ENCODE assay signal across 1 cellular context in the genomic region with DNA sequence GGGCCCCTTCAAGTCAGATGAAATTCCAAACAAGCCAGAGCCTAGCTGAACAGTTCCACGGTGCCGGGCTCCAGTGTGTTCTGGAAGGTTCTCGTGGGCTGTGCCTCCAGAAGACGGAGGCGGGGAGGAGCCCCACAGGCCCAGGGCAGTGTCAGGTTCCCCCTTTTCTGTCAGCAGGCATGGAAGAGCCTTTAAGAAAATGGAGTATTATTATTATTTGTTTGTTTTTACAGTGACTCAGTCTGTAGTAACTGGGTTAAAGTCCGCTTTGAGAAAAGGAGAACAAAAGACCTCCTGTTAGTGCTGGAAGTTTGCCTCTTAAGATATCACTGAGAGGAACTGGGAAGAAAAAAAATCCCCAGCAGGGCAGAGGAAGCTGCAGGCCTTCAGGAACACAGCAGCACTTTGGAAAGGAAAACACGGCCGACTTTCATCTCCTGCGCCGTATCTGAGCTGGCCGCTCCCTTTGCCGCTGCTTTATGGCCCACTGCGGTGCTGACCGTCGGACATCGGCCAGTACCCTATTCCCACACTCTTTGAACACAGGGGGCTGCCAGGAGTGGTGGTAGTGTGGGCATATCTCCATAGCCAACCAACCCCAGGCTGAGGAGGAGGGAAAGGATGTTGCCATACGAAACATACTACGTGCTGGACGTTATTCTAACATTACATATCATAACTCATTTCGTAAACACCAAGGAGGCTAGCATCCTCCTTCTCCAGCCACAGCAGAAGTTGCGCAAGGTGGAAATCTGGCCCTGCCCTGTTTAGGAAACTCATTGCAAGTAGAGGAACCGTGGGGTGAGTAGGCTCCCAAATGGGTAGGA.
A peak's percentile ranks its signal among the peaks of the same experiment; 100 is the strongest.
TF ChIP-seq lines count a peak whose summit lies in the region.

No MANE protein-coding gene starts in this region.

TF ChIP-seq in HepG2, 621 proteins besides CTCF, POLR2A, EP300 and RAD21 (continued from another document and continues in another):
- TF ChIP-seq, protein P1, sequence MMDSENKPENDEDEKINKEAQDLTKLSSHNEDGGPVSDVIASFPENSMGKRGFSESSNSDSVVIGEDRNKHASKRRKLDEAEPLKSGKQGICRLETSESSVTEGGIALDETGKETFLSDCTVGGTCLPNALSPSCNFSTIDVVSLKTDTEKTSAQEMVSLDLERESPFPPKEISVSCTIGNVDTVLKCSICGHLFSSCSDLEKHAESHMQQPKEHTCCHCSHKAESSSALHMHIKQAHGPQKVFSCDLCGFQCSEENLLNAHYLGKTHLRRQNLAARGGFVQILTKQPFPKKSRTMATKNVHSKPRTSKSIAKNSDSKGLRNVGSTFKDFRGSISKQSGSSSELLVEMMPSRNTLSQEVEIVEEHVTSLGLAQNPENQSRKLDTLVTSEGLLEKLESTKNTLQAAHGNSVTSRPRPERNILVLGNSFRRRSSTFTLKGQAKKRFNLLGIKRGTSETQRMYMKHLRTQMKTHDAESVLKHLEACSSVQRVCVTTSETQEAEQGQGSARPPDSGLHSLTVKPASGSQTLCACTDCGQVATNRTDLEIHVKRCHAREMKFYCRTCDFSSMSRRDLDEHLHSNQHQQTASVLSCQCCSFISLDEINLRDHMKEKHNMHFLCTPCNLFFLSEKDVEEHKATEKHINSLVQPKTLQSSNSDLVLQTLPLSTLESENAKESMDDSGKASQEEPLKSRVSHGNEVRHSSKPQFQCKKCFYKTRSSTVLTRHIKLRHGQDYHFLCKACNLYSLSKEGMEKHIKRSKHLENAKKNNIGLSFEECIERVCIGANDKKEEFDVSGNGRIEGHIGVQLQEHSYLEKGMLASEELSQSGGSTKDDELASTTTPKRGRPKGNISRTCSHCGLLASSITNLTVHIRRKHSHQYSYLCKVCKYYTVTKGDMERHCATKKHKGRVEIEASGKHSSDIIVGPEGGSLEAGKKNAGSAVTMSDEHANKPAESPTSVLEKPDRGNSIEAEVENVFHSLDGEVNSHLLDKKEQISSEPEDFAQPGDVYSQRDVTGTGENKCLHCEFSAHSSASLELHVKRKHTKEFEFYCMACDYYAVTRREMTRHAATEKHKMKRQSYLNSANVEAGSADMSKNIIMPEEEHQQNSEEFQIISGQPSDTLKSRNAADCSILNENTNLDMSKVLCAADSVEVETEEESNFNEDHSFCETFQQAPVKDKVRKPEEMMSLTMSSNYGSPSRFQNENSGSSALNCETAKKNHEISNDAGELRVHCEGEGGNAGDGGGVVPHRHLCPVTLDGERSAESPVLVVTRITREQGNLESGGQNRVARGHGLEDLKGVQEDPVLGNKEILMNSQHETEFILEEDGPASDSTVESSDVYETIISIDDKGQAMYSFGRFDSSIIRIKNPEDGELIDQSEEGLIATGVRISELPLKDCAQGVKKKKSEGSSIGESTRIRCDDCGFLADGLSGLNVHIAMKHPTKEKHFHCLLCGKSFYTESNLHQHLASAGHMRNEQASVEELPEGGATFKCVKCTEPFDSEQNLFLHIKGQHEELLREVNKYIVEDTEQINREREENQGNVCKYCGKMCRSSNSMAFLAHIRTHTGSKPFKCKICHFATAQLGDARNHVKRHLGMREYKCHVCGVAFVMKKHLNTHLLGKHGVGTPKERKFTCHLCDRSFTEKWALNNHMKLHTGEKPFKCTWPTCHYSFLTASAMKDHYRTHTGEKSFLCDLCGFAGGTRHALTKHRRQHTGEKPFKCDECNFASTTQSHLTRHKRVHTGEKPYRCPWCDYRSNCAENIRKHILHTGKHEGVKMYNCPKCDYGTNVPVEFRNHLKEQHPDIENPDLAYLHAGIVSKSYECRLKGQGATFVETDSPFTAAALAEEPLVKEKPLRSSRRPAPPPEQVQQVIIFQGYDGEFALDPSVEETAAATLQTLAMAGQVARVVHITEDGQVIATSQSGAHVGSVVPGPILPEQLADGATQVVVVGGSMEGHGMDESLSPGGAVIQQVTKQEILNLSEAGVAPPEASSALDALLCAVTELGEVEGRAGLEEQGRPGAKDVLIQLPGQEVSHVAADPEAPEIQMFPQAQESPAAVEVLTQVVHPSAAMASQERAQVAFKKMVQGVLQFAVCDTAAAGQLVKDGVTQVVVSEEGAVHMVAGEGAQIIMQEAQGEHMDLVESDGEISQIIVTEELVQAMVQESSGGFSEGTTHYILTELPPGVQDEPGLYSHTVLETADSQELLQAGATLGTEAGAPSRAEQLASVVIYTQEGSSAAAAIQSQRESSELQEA (CRISPR knock-in tag; IDR thresholded peaks at IDR 0.05; ENCODE audit: not compliant biosample characterization): no peak
- TF ChIP-seq ZNF883 (CRISPR knock-in tag; IDR thresholded peaks at IDR 0.05; ENCODE audit: not compliant biosample characterization): no peak
- no peak for TF ChIP-seq HNRNPUL1 (IDR thresholded peaks at IDR 0.05; ENCODE audit: low read depth, low read length)
- 0 out of 2 replicates have a peak, but pooled peaks have one; percentile 21 for TF ChIP-seq ZNF143 (CRISPR knock-in tag; IDR thresholded peaks at IDR 0.05)
- TF ChIP-seq, protein P2, sequence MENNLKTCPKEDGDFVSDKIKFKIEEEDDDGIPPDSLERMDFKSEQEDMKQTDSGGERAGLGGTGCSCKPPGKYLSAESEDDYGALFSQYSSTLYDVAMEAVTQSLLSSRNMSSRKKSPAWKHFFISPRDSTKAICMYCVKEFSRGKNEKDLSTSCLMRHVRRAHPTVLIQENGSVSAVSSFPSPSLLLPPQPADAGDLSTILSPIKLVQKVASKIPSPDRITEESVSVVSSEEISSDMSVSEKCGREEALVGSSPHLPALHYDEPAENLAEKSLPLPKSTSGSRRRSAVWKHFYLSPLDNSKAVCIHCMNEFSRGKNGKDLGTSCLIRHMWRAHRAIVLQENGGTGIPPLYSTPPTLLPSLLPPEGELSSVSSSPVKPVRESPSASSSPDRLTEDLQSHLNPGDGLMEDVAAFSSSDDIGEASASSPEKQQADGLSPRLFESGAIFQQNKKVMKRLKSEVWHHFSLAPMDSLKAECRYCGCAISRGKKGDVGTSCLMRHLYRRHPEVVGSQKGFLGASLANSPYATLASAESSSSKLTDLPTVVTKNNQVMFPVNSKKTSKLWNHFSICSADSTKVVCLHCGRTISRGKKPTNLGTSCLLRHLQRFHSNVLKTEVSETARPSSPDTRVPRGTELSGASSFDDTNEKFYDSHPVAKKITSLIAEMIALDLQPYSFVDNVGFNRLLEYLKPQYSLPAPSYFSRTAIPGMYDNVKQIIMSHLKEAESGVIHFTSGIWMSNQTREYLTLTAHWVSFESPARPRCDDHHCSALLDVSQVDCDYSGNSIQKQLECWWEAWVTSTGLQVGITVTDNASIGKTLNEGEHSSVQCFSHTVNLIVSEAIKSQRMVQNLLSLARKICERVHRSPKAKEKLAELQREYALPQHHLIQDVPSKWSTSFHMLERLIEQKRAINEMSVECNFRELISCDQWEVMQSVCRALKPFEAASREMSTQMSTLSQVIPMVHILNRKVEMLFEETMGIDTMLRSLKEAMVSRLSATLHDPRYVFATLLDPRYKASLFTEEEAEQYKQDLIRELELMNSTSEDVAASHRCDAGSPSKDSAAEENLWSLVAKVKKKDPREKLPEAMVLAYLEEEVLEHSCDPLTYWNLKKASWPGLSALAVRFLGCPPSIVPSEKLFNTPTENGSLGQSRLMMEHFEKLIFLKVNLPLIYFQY (CRISPR knock-in tag; IDR thresholded peaks at IDR 0.05; ENCODE audit: borderline replicate concordance): no peak
- peak; percentile 82 for TF ChIP-seq ZNF777 (CRISPR knock-in tag; IDR thresholded peaks at IDR 0.05)
- TF ChIP-seq, protein P3, sequence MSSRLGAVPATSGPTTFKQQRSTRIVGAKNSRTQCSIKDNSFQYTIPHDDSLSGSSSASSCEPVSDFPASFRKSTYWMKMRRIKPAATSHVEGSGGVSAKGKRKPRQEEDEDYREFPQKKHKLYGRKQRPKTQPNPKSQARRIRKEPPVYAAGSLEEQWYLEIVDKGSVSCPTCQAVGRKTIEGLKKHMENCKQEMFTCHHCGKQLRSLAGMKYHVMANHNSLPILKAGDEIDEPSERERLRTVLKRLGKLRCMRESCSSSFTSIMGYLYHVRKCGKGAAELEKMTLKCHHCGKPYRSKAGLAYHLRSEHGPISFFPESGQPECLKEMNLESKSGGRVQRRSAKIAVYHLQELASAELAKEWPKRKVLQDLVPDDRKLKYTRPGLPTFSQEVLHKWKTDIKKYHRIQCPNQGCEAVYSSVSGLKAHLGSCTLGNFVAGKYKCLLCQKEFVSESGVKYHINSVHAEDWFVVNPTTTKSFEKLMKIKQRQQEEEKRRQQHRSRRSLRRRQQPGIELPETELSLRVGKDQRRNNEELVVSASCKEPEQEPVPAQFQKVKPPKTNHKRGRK (CRISPR knock-in tag; IDR thresholded peaks at IDR 0.05): no peak
- no peak for TF ChIP-seq ZNF589 (CRISPR knock-in tag; conservative IDR thresholded peaks at IDR 0.05)
- no peak for TF ChIP-seq KAT2B (IDR thresholded peaks at IDR 0.05; ENCODE audit: borderline replicate concordance, low read depth, low read length)
- TF ChIP-seq, protein P4, sequence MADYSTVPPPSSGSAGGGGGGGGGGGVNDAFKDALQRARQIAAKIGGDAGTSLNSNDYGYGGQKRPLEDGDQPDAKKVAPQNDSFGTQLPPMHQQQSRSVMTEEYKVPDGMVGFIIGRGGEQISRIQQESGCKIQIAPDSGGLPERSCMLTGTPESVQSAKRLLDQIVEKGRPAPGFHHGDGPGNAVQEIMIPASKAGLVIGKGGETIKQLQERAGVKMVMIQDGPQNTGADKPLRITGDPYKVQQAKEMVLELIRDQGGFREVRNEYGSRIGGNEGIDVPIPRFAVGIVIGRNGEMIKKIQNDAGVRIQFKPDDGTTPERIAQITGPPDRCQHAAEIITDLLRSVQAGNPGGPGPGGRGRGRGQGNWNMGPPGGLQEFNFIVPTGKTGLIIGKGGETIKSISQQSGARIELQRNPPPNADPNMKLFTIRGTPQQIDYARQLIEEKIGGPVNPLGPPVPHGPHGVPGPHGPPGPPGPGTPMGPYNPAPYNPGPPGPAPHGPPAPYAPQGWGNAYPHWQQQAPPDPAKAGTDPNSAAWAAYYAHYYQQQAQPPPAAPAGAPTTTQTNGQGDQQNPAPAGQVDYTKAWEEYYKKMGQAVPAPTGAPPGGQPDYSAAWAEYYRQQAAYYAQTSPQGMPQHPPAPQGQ (CRISPR knock-in tag; IDR thresholded peaks at IDR 0.05; ENCODE audit: borderline replicate concordance): no peak
- no peak for TF ChIP-seq CC2D1A (CRISPR knock-in tag; IDR thresholded peaks at IDR 0.05)
- TF ChIP-seq ZNF678 (CRISPR knock-in tag; IDR thresholded peaks at IDR 0.05): no peak
- TF ChIP-seq, protein P5, sequence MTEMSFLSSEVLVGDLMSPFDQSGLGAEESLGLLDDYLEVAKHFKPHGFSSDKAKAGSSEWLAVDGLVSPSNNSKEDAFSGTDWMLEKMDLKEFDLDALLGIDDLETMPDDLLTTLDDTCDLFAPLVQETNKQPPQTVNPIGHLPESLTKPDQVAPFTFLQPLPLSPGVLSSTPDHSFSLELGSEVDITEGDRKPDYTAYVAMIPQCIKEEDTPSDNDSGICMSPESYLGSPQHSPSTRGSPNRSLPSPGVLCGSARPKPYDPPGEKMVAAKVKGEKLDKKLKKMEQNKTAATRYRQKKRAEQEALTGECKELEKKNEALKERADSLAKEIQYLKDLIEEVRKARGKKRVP (CRISPR knock-in tag; IDR thresholded peaks at IDR 0.05): peak in 1 of 2 experiments; percentile 40; a peak in 1 of 4 replicates
- TF ChIP-seq HMG20B (CRISPR knock-in tag; conservative IDR thresholded peaks at IDR 0.05): no peak
- no peak for TF ChIP-seq RBM22 (optimal IDR thresholded peaks at IDR 0.05; ENCODE audit: low read length)
- TF ChIP-seq, protein P6, sequence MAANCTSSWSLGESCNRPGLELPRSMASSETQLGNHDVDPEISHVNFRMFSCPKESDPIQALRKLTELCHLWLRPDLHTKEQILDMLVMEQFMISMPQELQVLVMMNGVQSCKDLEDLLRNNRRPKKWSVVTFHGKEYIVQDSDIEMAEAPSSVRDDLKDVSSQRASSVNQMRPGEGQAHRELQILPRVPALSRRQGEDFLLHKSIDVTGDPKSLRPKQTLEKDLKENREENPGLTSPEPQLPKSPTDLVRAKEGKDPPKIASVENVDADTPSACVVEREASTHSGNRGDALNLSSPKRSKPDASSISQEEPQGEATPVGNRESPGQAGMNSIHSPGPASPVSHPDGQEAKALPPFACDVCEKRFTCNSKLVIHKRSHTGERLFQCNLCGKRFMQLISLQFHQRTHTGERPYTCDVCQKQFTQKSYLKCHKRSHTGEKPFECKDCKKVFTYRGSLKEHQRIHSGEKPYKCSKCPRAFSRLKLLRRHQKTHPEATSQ (CRISPR knock-in tag; IDR thresholded peaks at IDR 0.05; ENCODE audit: borderline replicate concordance): no peak; the same call in 1 of the 2 replicates
- TF ChIP-seq NR2F2 (IDR thresholded peaks at IDR 0.05; ENCODE audit: borderline replicate concordance, low read depth): no peak
- TF ChIP-seq, protein P7, sequence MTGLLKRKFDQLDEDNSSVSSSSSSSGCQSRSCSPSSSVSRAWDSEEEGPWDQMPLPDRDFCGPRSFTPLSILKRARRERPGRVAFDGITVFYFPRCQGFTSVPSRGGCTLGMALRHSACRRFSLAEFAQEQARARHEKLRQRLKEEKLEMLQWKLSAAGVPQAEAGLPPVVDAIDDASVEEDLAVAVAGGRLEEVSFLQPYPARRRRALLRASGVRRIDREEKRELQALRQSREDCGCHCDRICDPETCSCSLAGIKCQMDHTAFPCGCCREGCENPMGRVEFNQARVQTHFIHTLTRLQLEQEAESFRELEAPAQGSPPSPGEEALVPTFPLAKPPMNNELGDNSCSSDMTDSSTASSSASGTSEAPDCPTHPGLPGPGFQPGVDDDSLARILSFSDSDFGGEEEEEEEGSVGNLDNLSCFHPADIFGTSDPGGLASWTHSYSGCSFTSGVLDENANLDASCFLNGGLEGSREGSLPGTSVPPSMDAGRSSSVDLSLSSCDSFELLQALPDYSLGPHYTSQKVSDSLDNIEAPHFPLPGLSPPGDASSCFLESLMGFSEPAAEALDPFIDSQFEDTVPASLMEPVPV (CRISPR knock-in tag; IDR thresholded peaks at IDR 0.05): no peak
- no peak for TF ChIP-seq GZF1 (CRISPR knock-in tag; IDR thresholded peaks at IDR 0.05)
- TF ChIP-seq ERF (CRISPR knock-in tag; IDR thresholded peaks at IDR 0.05): peak; percentile 42; the same call in 1 of the 2 replicates
- no peak for TF ChIP-seq ZNF44 (CRISPR knock-in tag; IDR thresholded peaks at IDR 0.05)
- no peak for TF ChIP-seq SRF (IDR thresholded peaks at IDR 0.05; ENCODE audit: low read depth, low read length)
- TF ChIP-seq, protein P8, sequence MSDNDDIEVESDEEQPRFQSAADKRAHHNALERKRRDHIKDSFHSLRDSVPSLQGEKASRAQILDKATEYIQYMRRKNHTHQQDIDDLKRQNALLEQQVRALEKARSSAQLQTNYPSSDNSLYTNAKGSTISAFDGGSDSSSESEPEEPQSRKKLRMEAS (IDR thresholded peaks at IDR 0.05): peak; percentile 47; the same call in 1 of the 2 replicates
- TF ChIP-seq SMAD9 (CRISPR knock-in tag; IDR thresholded peaks at IDR 0.05): no peak
- no peak for TF ChIP-seq MIXL1 (CRISPR knock-in tag; IDR thresholded peaks at IDR 0.05)
- TF ChIP-seq, protein P9, sequence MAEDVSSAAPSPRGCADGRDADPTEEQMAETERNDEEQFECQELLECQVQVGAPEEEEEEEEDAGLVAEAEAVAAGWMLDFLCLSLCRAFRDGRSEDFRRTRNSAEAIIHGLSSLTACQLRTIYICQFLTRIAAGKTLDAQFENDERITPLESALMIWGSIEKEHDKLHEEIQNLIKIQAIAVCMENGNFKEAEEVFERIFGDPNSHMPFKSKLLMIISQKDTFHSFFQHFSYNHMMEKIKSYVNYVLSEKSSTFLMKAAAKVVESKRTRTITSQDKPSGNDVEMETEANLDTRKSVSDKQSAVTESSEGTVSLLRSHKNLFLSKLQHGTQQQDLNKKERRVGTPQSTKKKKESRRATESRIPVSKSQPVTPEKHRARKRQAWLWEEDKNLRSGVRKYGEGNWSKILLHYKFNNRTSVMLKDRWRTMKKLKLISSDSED (CRISPR knock-in tag; IDR thresholded peaks at IDR 0.05): no peak
- TF ChIP-seq ZNF138 (CRISPR knock-in tag; IDR thresholded peaks at IDR 0.05; ENCODE audit: low read depth): no peak
- no peak for TF ChIP-seq MTF2 (CRISPR knock-in tag; IDR thresholded peaks at IDR 0.05; ENCODE audit: borderline replicate concordance)
- 0 out of 2 replicates have a peak, but pooled peaks have one; percentile 25 for TF ChIP-seq ZNF274 (CRISPR knock-in tag; IDR thresholded peaks at IDR 0.05)
